Comparison of ENCODE assay signal across 17 cellular contexts in the genomic region with DNA sequence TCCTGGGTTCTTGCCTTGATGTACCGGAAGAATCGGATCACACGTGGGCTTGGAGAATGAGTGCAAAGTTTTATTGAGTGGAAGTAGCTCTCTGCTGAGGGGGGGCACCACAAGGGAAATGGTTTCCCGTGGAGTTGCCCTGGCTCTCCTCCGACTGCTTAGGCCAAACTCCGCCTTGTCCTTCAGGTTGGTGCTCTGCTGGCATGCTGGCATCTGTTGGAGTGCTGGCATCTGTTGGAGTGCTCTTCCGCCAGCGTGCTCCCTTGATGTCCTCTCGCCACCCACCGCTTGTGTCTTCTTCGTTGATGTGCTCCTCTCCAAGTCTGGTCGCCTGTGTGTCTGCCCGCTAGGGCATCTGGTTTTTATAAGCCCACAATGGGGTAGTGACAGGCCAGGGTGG.
"Had no signal": no experiment of that assay in that cellular context is flagged by ENCODE, and none has a peak within 500 bp of the region (broad histone marks: within the 10 kb centered on the region; RNA-seq: fewer than 3 reads in every experiment).

No MANE protein-coding gene starts in this region.

- H3K4me3 Mint-ChIP-seq: immature natural killer cell, naive B cell, nephron progenitor cell had no signal

- H3K9me3 ChIP-seq: esophagus squamous epithelium, right atrium auricular region had no signal

- H3K4me1 Mint-ChIP-seq: immature natural killer cell, naive B cell had no signal

- H3K27me3 ChIP-seq: esophagus squamous epithelium, right atrium auricular region had no signal

- H3K36me3 ChIP-seq: esophagus squamous epithelium, right atrium auricular region had no signal

- DNase-seq: dermis blood vessel endothelial cell; esophagus squamous epithelium; foreskin fibroblast; immature natural killer cell; left colon; left ventricle myocardium superior; mesendoderm; naive B cell; nephron progenitor cell; stimulated activated CD4-positive, alpha-beta T cell treated with anti-CD3 and anti-CD28 coated beads, Interleukin-12 subunit alpha, Interleukin-12 subunit beta, amount 100 ng/mL, for 4 hours; stimulated activated naive CD4-positive, alpha-beta T cell treated with Interleukin-2 at 50 U/mL for 16 hours; trophoblast cell had no signal

- FAIRE-seq: colon, keratinocyte, small intestine, urothelium cell line had no signal

- H3K27me3 Mint-ChIP-seq: naive B cell had no signal

- H3K4me3 ChIP-seq: esophagus squamous epithelium, right atrium auricular region had no signal

- H3K9me3 Mint-ChIP-seq: naive B cell, nephron progenitor cell had no signal

- H3K27ac Mint-ChIP-seq: immature natural killer cell, nephron progenitor cell had no signal

- H3K4me1 ChIP-seq: esophagus squamous epithelium, right atrium auricular region had no signal

- ATAC-seq: left colon, left ventricle myocardium superior had no signal

- H3K27ac ChIP-seq: esophagus squamous epithelium, right atrium auricular region had no signal

- H3K36me3 Mint-ChIP-seq: immature natural killer cell, naive B cell had no signal
